Comparison of ENCODE assay signal across 19 cellular contexts in genomic region chr1:171610385-171610784, GRCh38. TPM values are rescaled to one million over a fixed set of nuclear protein-coding genes. Genes with fewer than 3 reads are reported as not detected.
A peak's percentile ranks its signal among the peaks of the same experiment; 100 is the strongest.
DNase-seq lines count a peak whose midpoint lies in the region; ATAC-seq, FAIRE-seq and TF ChIP-seq lines count a peak whose summit lies in the region.
"Had no signal": no experiment of that assay in that cellular context is flagged by ENCODE, and none has a peak within 500 bp of the region (broad histone marks: within the 10 kb centered on the region; RNA-seq: fewer than 3 reads in every experiment).

No MANE protein-coding gene starts in this region.

- no peaks in the 10 kb centered on the region for H3K36me3 Mint-ChIP-seq in astrocyte (ENCODE audit: low read depth, unreplicated experiment)
- H3K36me3 Mint-ChIP-seq in stimulated activated naive B cell treated with anti-CD40 and anti-IgM and Interleukin-4, amounts not matched to agents 10 μg/mL and 1 μg/mL and 100 μg/mL, for 72 hours, result peaks cover 0 to 5% of the 10 kb centered on the region in 2 donors
- H3K36me3 Mint-ChIP-seq: activated CD8-positive, alpha-beta memory T cell treated with anti-CD3 and anti-CD28 coated beads, Interleukin-2, amount 10 ng/mL, durations not matched to agents 7 days and 5 days had no signal

- no peaks in the 10 kb centered on the region for H3K4me1 ChIP-seq in astrocyte (ENCODE audit: insufficient read depth, low read length)
- H3K4me1 ChIP-seq: foreskin keratinocyte had no signal

- peaks cover 4% of the 10 kb centered on the region for H3K4me1 Mint-ChIP-seq in astrocyte (ENCODE audit: low read depth, unreplicated experiment)
- H3K4me1 Mint-ChIP-seq in stimulated activated naive B cell treated with anti-CD40 and anti-IgM and Interleukin-4, amounts not matched to agents 10 μg/mL and 1 μg/mL and 100 μg/mL, for 72 hours, result peaks cover 6 to 25% of the 10 kb centered on the region in 2 donors
- H3K4me1 Mint-ChIP-seq: activated CD8-positive, alpha-beta memory T cell treated with anti-CD3 and anti-CD28 coated beads, Interleukin-2, amount 10 ng/mL, durations not matched to agents 7 days and 5 days had no signal

- H3K27me3 Mint-ChIP-seq in astrocyte (ENCODE audit: low read depth, unreplicated experiment), result no peaks in the 10 kb centered on the region
- H3K27me3 Mint-ChIP-seq in stimulated activated naive B cell treated with anti-CD40 and anti-IgM and Interleukin-4, amounts not matched to agents 10 μg/mL and 1 μg/mL and 100 μg/mL, for 72 hours, result no peaks in the 10 kb centered on the region
- H3K27me3 Mint-ChIP-seq: activated CD8-positive, alpha-beta memory T cell treated with anti-CD3 and anti-CD28 coated beads, Interleukin-2, amount 10 ng/mL, durations not matched to agents 7 days and 5 days had no signal

- H3K79me2 ChIP-seq in astrocyte (ENCODE audit: insufficient read depth, low read length), result no peaks in the 10 kb centered on the region

- no peak overlapping the region for H3K4me3 ChIP-seq in astrocyte (ENCODE audit: insufficient read depth, low read depth, low read length)
- H3K4me3 ChIP-seq: ovary, thoracic aorta had no signal

- peak; percentile 42 for ATAC-seq in HG03432 (IDR thresholded peaks at IDR 0.05; ENCODE audit: unreplicated experiment)
- peak; percentile 72 to 75 for ATAC-seq in stimulated activated naive B cell treated with anti-CD40 and anti-IgM and Interleukin-4, amounts not matched to agents 10 μg/mL and 1 μg/mL and 100 μg/mL, for 72 hours (replicated peaks)
- ATAC-seq in GM21737 (IDR thresholded peaks at IDR 0.05; ENCODE audit: unreplicated experiment), result no peak
- no peak for ATAC-seq in HG03045 (IDR thresholded peaks at IDR 0.05; ENCODE audit: unreplicated experiment)
- ATAC-seq: activated CD8-positive, alpha-beta memory T cell treated with anti-CD3 and anti-CD28 coated beads, Interleukin-2, amount 10 ng/mL, durations not matched to agents 7 days and 5 days; foreskin keratinocyte; SK-N-SH treated with all-trans-retinoic acid at 6 μM for 48 hours had no signal

- H4K20me1 ChIP-seq in astrocyte (ENCODE audit: insufficient read depth, low read length), result no peaks in the 10 kb centered on the region

- no peak overlapping the region for H3K27ac Mint-ChIP-seq in astrocyte (ENCODE audit: unreplicated experiment)
- H3K27ac Mint-ChIP-seq in stimulated activated naive B cell treated with anti-CD40 and anti-IgM and Interleukin-4, amounts not matched to agents 10 μg/mL and 1 μg/mL and 100 μg/mL, for 72 hours, result no peak overlapping the region
- H3K27ac Mint-ChIP-seq: activated CD8-positive, alpha-beta memory T cell treated with anti-CD3 and anti-CD28 coated beads, Interleukin-2, amount 10 ng/mL, durations not matched to agents 7 days and 5 days had no signal

- DNase-seq in NCI-H1092 treated with DMSO at 0.1 percent for 48 hours (lab: John Stamatoyannopoulos, UW), result peak; percentile 63
- DNase-seq in NCI-H1092 (lab: John Stamatoyannopoulos, UW), result no peak
- peak; percentile 53 for DNase-seq in astrocyte (ENCODE audit: low read depth)
- no peak for DNase-seq in stimulated activated naive B cell treated with anti-CD40 and anti-IgM and Interleukin-4, amounts not matched to agents 10 μg/mL and 1 μg/mL and 100 μg/mL, for 72 hours
- no peak for DNase-seq in dedifferentiated amniotic fluid mesenchymal stem cell (ENCODE audit: extremely low spot score)
- DNase-seq: activated CD8-positive, alpha-beta memory T cell treated with anti-CD3 and anti-CD28 coated beads, Interleukin-2, amount 10 ng/mL, durations not matched to agents 7 days and 5 days; brain microvascular endothelial cell; NCI-H2107; ovary; stimulated activated CD4-positive, alpha-beta T cell treated with anti-CD3 and anti-CD28 coated beads, Interleukin-4, amount 100 ng/mL, for 4 hours had no signal

- H3K4me2 ChIP-seq in astrocyte (ENCODE audit: low read length), result no peak overlapping the region

- no peak overlapping the region for H2AFZ ChIP-seq in astrocyte (ENCODE audit: low read depth, low read length)

- FAIRE-seq in astrocyte (lab: Jason Lieb, UNC), result peak; percentile 5
- FAIRE-seq: A204.1 had no signal

- H3K4me3 Mint-ChIP-seq in astrocyte (ENCODE audit: unreplicated experiment), result no peak overlapping the region
- no peak overlapping the region for H3K4me3 Mint-ChIP-seq in stimulated activated naive B cell treated with anti-CD40 and anti-IgM and Interleukin-4, amounts not matched to agents 10 μg/mL and 1 μg/mL and 100 μg/mL, for 72 hours
- H3K4me3 Mint-ChIP-seq: activated CD8-positive, alpha-beta memory T cell treated with anti-CD3 and anti-CD28 coated beads, Interleukin-2, amount 10 ng/mL, durations not matched to agents 7 days and 5 days had no signal

- H3K27me3 ChIP-seq in astrocyte (ENCODE audit: insufficient read depth, low read length), result no peaks in the 10 kb centered on the region
- H3K27me3 ChIP-seq: brain microvascular endothelial cell, foreskin keratinocyte, ovary had no signal

- no peaks in the 10 kb centered on the region for H3K9me3 ChIP-seq in astrocyte (ENCODE audit: insufficient read depth, low read depth, low read length)
- H3K9me3 ChIP-seq: ovary, thoracic aorta had no signal

- no peaks in the 10 kb centered on the region for H3K36me3 ChIP-seq in astrocyte (ENCODE audit: insufficient read depth, low read length)
- H3K36me3 ChIP-seq: brain microvascular endothelial cell, ovary, thoracic aorta had no signal

- no peaks in the 10 kb centered on the region for H3K9me3 Mint-ChIP-seq in astrocyte (ENCODE audit: unreplicated experiment)
- H3K9me3 Mint-ChIP-seq in stimulated activated naive B cell treated with anti-CD40 and anti-IgM and Interleukin-4, amounts not matched to agents 10 μg/mL and 1 μg/mL and 100 μg/mL, for 72 hours, result peaks cover 4 to 5% of the 10 kb centered on the region in 2 donors

- TF ChIP-seq CTCF in astrocyte (IDR thresholded peaks at IDR 0.05; ENCODE audit: insufficient read depth, low read depth, low read length), result no peak

- H3K9ac ChIP-seq in astrocyte (ENCODE audit: low read length), result no peak overlapping the region

- H3K27ac ChIP-seq in astrocyte (ENCODE audit: low read depth, low read length), result no peak overlapping the region
- H3K27ac ChIP-seq: brain microvascular endothelial cell, foreskin keratinocyte, ovary, thoracic aorta had no signal

RNA-seq across cellular contexts. Expression of gene MYOCOS, which starts 11.7 kb away (rescaled TPM):
- total RNA-seq in astrocyte, result not detected in 2 replicates
- total RNA-seq: activated CD8-positive, alpha-beta memory T cell treated with anti-CD3 and anti-CD28 coated beads, Interleukin-2, amount 10 ng/mL, durations not matched to agents 7 days and 5 days; Daoy; lower leg skin; thoracic aorta had no signal

RNA-seq across cellular contexts. Expression of gene MYOC, which starts 42.1 kb away (rescaled TPM):
- not detected in 2 replicates for total RNA-seq in astrocyte
- total RNA-seq: activated CD8-positive, alpha-beta memory T cell treated with anti-CD3 and anti-CD28 coated beads, Interleukin-2, amount 10 ng/mL, durations not matched to agents 7 days and 5 days; Daoy; foreskin keratinocyte had no signal

Comparison
In these comparisons a context has a peak if more than half of its experiments do, and no peak if none do; other contexts are left out.
1. DNase-seq: peak in NCI-H1092 treated with DMSO at 0.1 percent for 48 hours (single experiment) and astrocyte (single experiment); none in NCI-H1092 (single experiment), stimulated activated naive B cell treated with anti-CD40 and anti-IgM and Interleukin-4, amounts not matched to agents 10 μg/mL and 1 μg/mL and 100 μg/mL, for 72 hours (single experiment) and dedifferentiated amniotic fluid mesenchymal stem cell (single experiment).
2. ATAC-seq: peak in HG03432 (single experiment) and stimulated activated naive B cell treated with anti-CD40 and anti-IgM and Interleukin-4, amounts not matched to agents 10 μg/mL and 1 μg/mL and 100 μg/mL, for 72 hours (2 of 2); none in GM21737 (single experiment) and HG03045 (single experiment).